ENCODE assay signal across 8 cellular contexts in genomic region chr7:128407751-128408708, GRCh38. TPM values are rescaled to one million over a fixed set of nuclear protein-coding genes. Genes with fewer than 3 reads are reported as not detected.
DNase-seq lines count a peak whose midpoint lies in the region; ATAC-seq and TF ChIP-seq lines count a peak whose summit lies in the region.

No MANE protein-coding gene starts in this region.

- POLR2A ChIA-PET in PC-9 (lab: Charles Lee; ENCODE audit: unreplicated experiment), result no interaction called here

- no peak overlapping the region for H3K27ac ChIP-seq in PC-9

- no peak overlapping the region; the same call in 1 of the 2 replicates for H3K4me3 ChIP-seq in PC-9
- peak overlapping the region; percentile 74 for H3K4me3 ChIP-seq in fibroblast of villous mesenchyme (ENCODE audit: low read depth, low read length)
- H3K4me3 ChIP-seq in skeletal muscle satellite cell (ENCODE audit: low read length), result no peak overlapping the region

- intact Hi-C loops in PC-9 (cut with micrococcal nuclease; ENCODE audit: unreplicated experiment), result no loop called here

- H3K36me3 ChIP-seq in PC-9 (ENCODE audit: low read depth), result 0 out of 2 replicates have a peak, but pooled peaks cover under 1% of the 10 kb centered on the region
- peaks cover under 1% of the 10 kb centered on the region for H3K36me3 ChIP-seq in skeletal muscle satellite cell (ENCODE audit: insufficient read depth, low read length)

- peak; percentile 2 for DNase-seq in NCI-H510A treated with DMSO at 0.1 percent for 48 hours (lab: John Stamatoyannopoulos, UW)
- DNase-seq in NCI-H510A (lab: John Stamatoyannopoulos, UW), result no peak
- DNase-seq in PC-9, result no peak
- peak; percentile 50 for DNase-seq in fibroblast of villous mesenchyme (ENCODE audit: low read depth)
- no peak for DNase-seq in C1 segment of cervical spinal cord (lab: John Stamatoyannopoulos, UW)
- no peak for DNase-seq in NCI-H1436 (lab: John Stamatoyannopoulos, UW)

- TF ChIP-seq CTCF in PC-9 (conservative IDR thresholded peaks at IDR 0.05) (no peak), fibroblast of villous mesenchyme (IDR thresholded peaks at IDR 0.05; ENCODE audit: insufficient read depth, low read depth, low read length) (no peak)

- H3F3A ChIP-seq in PC-9 (ENCODE audit: insufficient read depth, low read depth), result peaks cover 48% of the 10 kb centered on the region

- no peak overlapping the region for H3K9ac ChIP-seq in skeletal muscle satellite cell (ENCODE audit: low read depth, low read length)

- peaks cover 14% of the 10 kb centered on the region for H4K20me1 ChIP-seq in PC-9 (ENCODE audit: insufficient read depth)

- H3K4me2 ChIP-seq in PC-9, result peak overlapping the region; percentile 100; the same call in 1 of the 2 replicates
- H3K4me2 ChIP-seq in skeletal muscle satellite cell (ENCODE audit: low read length), result peak overlapping the region; percentile 100

- no peak overlapping the region for H2AFZ ChIP-seq in PC-9

- H3K9me2 ChIP-seq in PC-9 (ENCODE audit: insufficient read depth), result no peaks in the 10 kb centered on the region

- no TSS peak for BruUV-seq in PC-9 (replicated peaks; lab: Mats Ljungman, UMichigan)

- H3K4me1 ChIP-seq in PC-9 (replicated peaks; ENCODE audit: insufficient read depth), result peaks cover 37% of the 10 kb centered on the region
- peaks cover 36% of the 10 kb centered on the region for H3K4me1 ChIP-seq in skeletal muscle satellite cell (ENCODE audit: control insufficient read depth, insufficient read depth, low read length)

- no peaks in the 10 kb centered on the region for H3K9me3 ChIP-seq in PC-9 (ENCODE audit: insufficient read depth, low read depth)
- H3K9me3 ChIP-seq in skeletal muscle satellite cell (replicated peaks; ENCODE audit: low read length), result no peaks in the 10 kb centered on the region

- CTCF ChIA-PET in PC-9 (lab: Charles Lee), result interaction anchor here (0.5 to 1.0 kb wide), 5 partner anchors 10 to 320 kb away, joined by 4 to 15 read pairs (median 7); no protein-coding TSS in a partner anchor

- peaks cover 25% of the 10 kb centered on the region for H3K79me2 ChIP-seq in PC-9 (ENCODE audit: low read depth)

- ATAC-seq in GM21360 (IDR thresholded peaks at IDR 0.05; ENCODE audit: unreplicated experiment), result no peak

- H3K27me3 ChIP-seq in PC-9 (ENCODE audit: insufficient read depth, low read depth) (no peaks in the 10 kb centered on the region), skeletal muscle satellite cell (ENCODE audit: control insufficient read depth, insufficient read depth, low read length) (peaks cover 1% of the 10 kb centered on the region)

RNA-seq across cellular contexts. Expression of gene IMPDH1, which starts 1.8 kb away (rescaled TPM):
- total RNA-seq in PC-9 (2021) (119 and 123 TPM in 2 replicates), fibroblast of villous mesenchyme (54.0 and 60.9 TPM in 2 replicates)
- total RNA-seq in skeletal muscle satellite cell (2012; rRNA removed), result 56.5 and 60.5 TPM in 2 replicates

RNA-seq across cellular contexts. Expression of gene PRRT4, which starts 46.5 kb away (rescaled TPM):
- total RNA-seq in PC-9 (2021) (0.26 and 0.70 TPM in 2 replicates), fibroblast of villous mesenchyme (not detected in 2 replicates)
- total RNA-seq in skeletal muscle satellite cell (2012; rRNA removed), result under 0.01 and 0.44 TPM in 2 replicates

RNA-seq across cellular contexts. Expression of gene HILPDA, which starts 47.6 kb away (rescaled TPM):
- total RNA-seq in PC-9 (2021) (22.8 and 30.3 TPM in 2 replicates), fibroblast of villous mesenchyme (14.7 and 16.4 TPM in 2 replicates)
- total RNA-seq in skeletal muscle satellite cell (2012; rRNA removed), result 16.2 and 32.1 TPM in 2 replicates

Comparison
In these comparisons a context has a peak if more than half of its experiments do, and no peak if none do; other contexts are left out.
1. DNase-seq: peak in NCI-H510A treated with DMSO at 0.1 percent for 48 hours (single experiment) and fibroblast of villous mesenchyme (single experiment); none in NCI-H510A (single experiment), PC-9 (0 of 2), C1 segment of cervical spinal cord (0 of 14) and NCI-H1436 (single experiment).